Comparison of ENCODE assay signal across 16 cellular contexts in the genomic region with DNA sequence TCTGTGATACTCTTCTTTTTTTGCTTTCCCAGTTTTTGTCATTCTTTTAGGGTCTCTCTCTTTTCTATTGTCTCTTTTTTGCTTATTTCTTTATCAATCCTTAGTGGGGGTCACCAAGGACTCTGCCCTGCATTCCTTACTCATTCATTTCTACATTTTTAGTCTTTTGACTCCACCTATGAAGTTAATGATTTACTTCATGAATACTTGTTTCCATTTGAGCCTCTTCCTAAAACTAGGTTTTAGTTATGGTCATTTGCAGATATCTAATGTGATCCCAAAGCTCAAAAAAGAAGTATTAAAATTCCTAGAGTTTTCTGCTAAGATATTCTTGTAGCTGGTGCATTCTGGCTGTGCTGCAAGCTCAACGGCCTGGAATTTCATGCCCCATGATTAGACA.
DNase-seq lines count a peak whose midpoint lies in the region; ATAC-seq, FAIRE-seq and TF ChIP-seq lines count a peak whose summit lies in the region.
"Had no signal": no experiment of that assay in that cellular context is flagged by ENCODE, and none has a peak within 500 bp of the region (broad histone marks: within the 10 kb centered on the region; RNA-seq: fewer than 3 reads in every experiment).

No MANE protein-coding gene starts in this region.

- TF ChIP-seq CTCF in D721Med (IDR thresholded peaks at IDR 0.05; ENCODE audit: insufficient read depth, missing control alignments) (no peak), nephron (IDR thresholded peaks at IDR 0.05; ENCODE audit: unreplicated experiment in 3 of 3) (no peak)

- DNase-seq in ACHN (peak; percentile 56), D721Med (ENCODE audit: insufficient read length, low spot score) (no peak), kidney glomerular epithelial cell (lab: John Stamatoyannopoulos, UW) (peak; percentile 66), activated gamma-delta T cell treated with Interleukin-2 at 50 U/mL for 16 hours (no peak)
- DNase-seq in stimulated activated naive CD4-positive, alpha-beta T cell treated with Interleukin-2 at 50 U/mL for 16 hours (lab: John Stamatoyannopoulos, UW) = no peak
- DNase-seq: CD8-positive, alpha-beta T cell; DMS79 treated with DMSO at 0.1 percent for 48 hours; GF-D8; GM23248; KBM-7 had no signal

- H3K4me3 Mint-ChIP-seq in nephron = no peak overlapping the region
- H3K4me3 Mint-ChIP-seq: B cell; CD8-positive, alpha-beta T cell; IgD-negative memory B cell had no signal

- FAIRE-seq in D721Med (lab: Jason Lieb, UNC) = peak; percentile 16
- FAIRE-seq: A549 had no signal

- in situ Hi-C loops in ACHN (cut with HindIII; ENCODE audit: low pct_ligation_motif_present, low pct_unique_long_range_greater_than_20kb, low sequenced_read_pairs) = no loop called here

- no peaks in the 10 kb centered on the region for H3K4me1 Mint-ChIP-seq in nephron
- H3K4me1 Mint-ChIP-seq: B cell, IgD-negative memory B cell had no signal

- no peaks in the 10 kb centered on the region for H3K9me3 Mint-ChIP-seq in nephron
- H3K9me3 Mint-ChIP-seq: CD8-positive, alpha-beta T cell; IgD-negative memory B cell had no signal

- H3K27me3 Mint-ChIP-seq in nephron (ENCODE audit: low read depth) = no peaks in the 10 kb centered on the region
- H3K27me3 Mint-ChIP-seq: B cell had no signal

- H3K27ac Mint-ChIP-seq in nephron = peak overlapping the region in 2 of 3 experiments; percentile 5 to 9
- H3K27ac Mint-ChIP-seq: B cell; CD8-positive, alpha-beta T cell; IgD-negative memory B cell had no signal

- ATAC-seq in HG03442 (IDR thresholded peaks at IDR 0.05; ENCODE audit: unreplicated experiment) = no peak
- ATAC-seq in GM21576 (IDR thresholded peaks at IDR 0.05; ENCODE audit: unreplicated experiment) = no peak
- ATAC-seq: A549; CD8-positive, alpha-beta T cell had no signal

- H3K36me3 Mint-ChIP-seq in nephron (ENCODE audit: low read depth) = no peaks in the 10 kb centered on the region
- H3K36me3 Mint-ChIP-seq: CD8-positive, alpha-beta T cell; IgD-negative memory B cell had no signal

Comparison
In these comparisons a context has a peak if more than half of its experiments do, and no peak if none do; other contexts are left out.
1. DNase-seq: peak in ACHN (single experiment) and kidney glomerular epithelial cell (single experiment); none in D721Med (single experiment), stimulated activated naive CD4-positive, alpha-beta T cell treated with Interleukin-2 at 50 U/mL for 16 hours (single experiment) and activated gamma-delta T cell treated with Interleukin-2 at 50 U/mL for 16 hours (single experiment).